9 cellular contexts compared by ENCODE assay signal in genomic region chr7:93036807-93037206, GRCh38.
DNase-seq lines count a peak whose midpoint lies in the region; ATAC-seq, FAIRE-seq and TF ChIP-seq lines count a peak whose summit lies in the region.
"Had no signal": no experiment of that assay in that cellular context is flagged by ENCODE, and none has a peak within 500 bp of the region (broad histone marks: within the 10 kb centered on the region; RNA-seq: fewer than 3 reads in every experiment).

No MANE protein-coding gene starts in this region.

- H3K4me3 ChIP-seq in A549: no peak overlapping the region

- no peak for TF ChIP-seq POLR2A in A549 (IDR thresholded peaks at IDR 0.05; ENCODE audit: low read length)

- peaks cover 20% of the 10 kb centered on the region for H3K36me3 Mint-ChIP-seq in T-helper 1 cell treated with Interleukin-12 subunit alpha and Interleukin-12 subunit beta and Interleukin-4 antibody, amounts not matched to agents 30 μg/mL and 1 μg/mL, for 36 hours (ENCODE audit: low read depth)
- peaks cover 12% of the 10 kb centered on the region for H3K36me3 Mint-ChIP-seq in HFFc6 (ENCODE audit: low read depth)

- no peak overlapping the region for H3K4me3 Mint-ChIP-seq in T-helper 1 cell treated with Interleukin-12 subunit alpha and Interleukin-12 subunit beta and Interleukin-4 antibody, amounts not matched to agents 30 μg/mL and 1 μg/mL, for 36 hours
- H3K4me3 Mint-ChIP-seq in HFFc6: no peak overlapping the region

- no peak overlapping the region for H3K4me2 ChIP-seq in A549

- WGBS in A549 (ENCODE audit: missing lambda C conversion rate): 41% methylated on average over 2 of the region's 2 CpGs

- H3K4me1 Mint-ChIP-seq in T-helper 1 cell treated with Interleukin-12 subunit alpha and Interleukin-12 subunit beta and Interleukin-4 antibody, amounts not matched to agents 30 μg/mL and 1 μg/mL, for 36 hours (ENCODE audit: low read depth): peaks cover 33% of the 10 kb centered on the region
- H3K4me1 Mint-ChIP-seq in HFFc6 (ENCODE audit: low read depth): peaks cover 20% of the 10 kb centered on the region

- DNase-seq in A549 (ENCODE audit: low read depth in 1 of 2, low spot score in 1 of 2): no peak
- DNase-seq in iPS-NIHi7 (ENCODE audit: extremely low spot score): no peak
- DNase-seq in T1000 (lab: John Stamatoyannopoulos, UW): no peak
- no peak for DNase-seq in HFFc6
- no peak for DNase-seq in activated effector memory CD4-positive, alpha-beta T cell treated with Interleukin-2 at 50 U/mL for 16 hours
- DNase-seq: NCI-H187 treated with DMSO at 0.1 percent for 48 hours had no signal

- H3K27ac ChIP-seq in A549: no peak overlapping the region

- H3K27me3 Mint-ChIP-seq in T-helper 1 cell treated with Interleukin-12 subunit alpha and Interleukin-12 subunit beta and Interleukin-4 antibody, amounts not matched to agents 30 μg/mL and 1 μg/mL, for 36 hours (ENCODE audit: low read depth): no peaks in the 10 kb centered on the region
- H3K27me3 Mint-ChIP-seq in HFFc6 (ENCODE audit: insufficient read depth): no peaks in the 10 kb centered on the region

- CTCF ChIA-PET in A549 (lab: Yijun Ruan, JAX): no interaction called here

- POLR2A ChIA-PET in A549 (lab: Yijun Ruan, JAX): no interaction called here

- no peaks in the 10 kb centered on the region for H3K9me3 ChIP-seq in A549

- no peak for TF ChIP-seq RAD21 in A549 (conservative IDR thresholded peaks at IDR 0.05 in 1 of 2, IDR thresholded peaks at IDR 0.05 in 1 of 2)

- peaks cover 32% of the 10 kb centered on the region for H3K9me3 Mint-ChIP-seq in T-helper 1 cell treated with Interleukin-12 subunit alpha and Interleukin-12 subunit beta and Interleukin-4 antibody, amounts not matched to agents 30 μg/mL and 1 μg/mL, for 36 hours
- peaks cover 11% of the 10 kb centered on the region for H3K9me3 Mint-ChIP-seq in HFFc6

- peak; percentile 46 for FAIRE-seq in A549 (lab: Jason Lieb, UNC)

- no peak for TF ChIP-seq EP300 in A549 (IDR thresholded peaks at IDR 0.05)

- TF ChIP-seq CTCF in A549 (IDR thresholded peaks at IDR 0.05) (no peak), HFFc6 (IDR thresholded peaks at IDR 0.05) (no peak)

- no peak; a peak in 1 of 6 replicates for ATAC-seq in A549
- peak; percentile 95 for ATAC-seq in GM18873 (IDR thresholded peaks at IDR 0.05; ENCODE audit: low FRiP score, unreplicated experiment)
- peak; percentile 94 for ATAC-seq in HG02885 (IDR thresholded peaks at IDR 0.05; ENCODE audit: poor library complexity, unreplicated experiment)

- H3K4me1 ChIP-seq in A549: no peaks in the 10 kb centered on the region

- H3K27ac Mint-ChIP-seq in T-helper 1 cell treated with Interleukin-12 subunit alpha and Interleukin-12 subunit beta and Interleukin-4 antibody, amounts not matched to agents 30 μg/mL and 1 μg/mL, for 36 hours: peak overlapping the region; percentile 86
- H3K27ac Mint-ChIP-seq in HFFc6: no peak overlapping the region

TF ChIP-seq in A549, 52 proteins besides CTCF, POLR2A, EP300 and RAD21:
- TF ChIP-seq FOSL2 (IDR thresholded peaks at IDR 0.05) (no peak), FOSL2 (CRISPR knock-in tag; IDR thresholded peaks at IDR 0.05) (peak; percentile 57; the same call in 1 of the 2 replicates), HES2 (IDR thresholded peaks at IDR 0.05) (no peak), JUN (IDR thresholded peaks at IDR 0.05) (no peak)

Comparison
In these comparisons a context has a peak if more than half of its experiments do, and no peak if none do; other contexts are left out.
1. ATAC-seq: peak in GM18873 (single experiment) and HG02885 (single experiment); none in A549 (0 of 2).